In the genomic region with DNA sequence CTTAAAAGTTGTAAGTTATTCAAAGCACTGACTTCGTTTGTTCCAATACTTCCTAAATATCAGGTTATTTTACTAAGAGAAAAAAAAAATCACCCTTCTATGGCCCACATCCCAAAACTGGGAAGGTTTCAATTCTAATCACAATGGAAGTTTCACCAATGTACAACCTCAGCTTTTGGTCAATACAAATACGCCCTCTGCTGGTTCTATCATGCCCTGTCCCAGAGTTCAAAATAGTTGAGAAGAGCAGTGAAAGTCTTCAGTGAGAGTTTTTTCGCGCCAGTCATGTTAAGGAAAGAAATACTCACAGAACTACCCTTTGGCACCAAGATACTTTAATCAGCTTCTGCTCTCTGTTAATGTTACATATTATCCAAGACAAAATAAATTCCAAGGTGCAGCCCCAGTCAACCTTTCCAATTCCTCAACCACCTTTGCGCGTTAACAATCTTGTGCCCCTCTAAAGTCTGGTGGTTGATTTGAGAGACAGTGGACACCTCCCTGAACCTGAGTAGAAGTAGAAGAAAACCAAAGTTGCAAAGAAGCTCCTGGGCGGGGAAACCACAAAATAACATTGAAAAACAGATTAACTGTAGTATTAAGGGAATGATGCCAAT, we compare ENCODE assay signal across 8 cellular contexts. TPM values are rescaled to one million over a fixed set of nuclear protein-coding genes. Genes with fewer than 3 reads are reported as not detected.
A peak's percentile ranks its signal among the peaks of the same experiment; 100 is the strongest.
DNase-seq lines count a peak whose midpoint lies in the region; ATAC-seq, FAIRE-seq and TF ChIP-seq lines count a peak whose summit lies in the region.

No MANE protein-coding gene starts in this region.

- ATAC-seq in RWPE2 (ENCODE audit: low read depth) (peak; percentile 84), HG03159 (IDR thresholded peaks at IDR 0.05; ENCODE audit: unreplicated experiment) (no peak)

- no peak overlapping the region for H3K4me3 ChIP-seq in RWPE2 (ENCODE audit: severe bottlenecking)

- no peaks in the 10 kb centered on the region for H3K4me1 Mint-ChIP-seq in activated naive CD4-positive, alpha-beta T cell treated with anti-CD3 and anti-CD28 coated beads for 36 hours (ENCODE audit: low read depth)
- peaks cover 4% of the 10 kb centered on the region for H3K4me1 Mint-ChIP-seq in progenitor cell of endocrine pancreas (ENCODE audit: low read depth)

- H3K27ac ChIP-seq in RWPE2 (ENCODE audit: poor library complexity, severe bottlenecking): no peak overlapping the region

- DNase-seq in RWPE2 (ENCODE audit: low spot score) (no peak), glomerular visceral epithelial cell (ENCODE audit: extremely low spot score) (peak; percentile 79), progenitor cell of endocrine pancreas (ENCODE audit: low spot score, unreplicated experiment) (peak; percentile 41), GOT3 (lab: John Stamatoyannopoulos, UW) (no peak)
- peak; percentile 78 for DNase-seq in activated naive CD4-positive, alpha-beta T cell treated with anti-CD3 and anti-CD28 coated beads for 36 hours

- FAIRE-seq in G401.6 (lab: Jason Lieb, UNC): peak; percentile 97

- no peaks in the 10 kb centered on the region for H3K27me3 Mint-ChIP-seq in activated naive CD4-positive, alpha-beta T cell treated with anti-CD3 and anti-CD28 coated beads for 36 hours (ENCODE audit: low read depth)
- H3K27me3 Mint-ChIP-seq in progenitor cell of endocrine pancreas: no peaks in the 10 kb centered on the region

- no peak overlapping the region for H3K4me3 Mint-ChIP-seq in activated naive CD4-positive, alpha-beta T cell treated with anti-CD3 and anti-CD28 coated beads for 36 hours
- H3K4me3 Mint-ChIP-seq in progenitor cell of endocrine pancreas (ENCODE audit: low read depth): no peak overlapping the region

- no peak overlapping the region for H3K27ac Mint-ChIP-seq in activated naive CD4-positive, alpha-beta T cell treated with anti-CD3 and anti-CD28 coated beads for 36 hours
- H3K27ac Mint-ChIP-seq in progenitor cell of endocrine pancreas: no peak overlapping the region

- H3K36me3 ChIP-seq in RWPE2 (ENCODE audit: low read depth): no peaks in the 10 kb centered on the region

- H3K9me3 ChIP-seq in RWPE2 (ENCODE audit: severe bottlenecking): no peaks in the 10 kb centered on the region

- no peaks in the 10 kb centered on the region for H3K27me3 ChIP-seq in RWPE2 (ENCODE audit: insufficient read depth, poor library complexity, severe bottlenecking)

- intact Hi-C loops in activated naive CD4-positive, alpha-beta T cell treated with anti-CD3 and anti-CD28 coated beads for 36 hours (cut with micrococcal nuclease): loop anchor here (1.0 to 10.0 kb wide), 9 partner anchors 74 to 994 kb away; partner anchors contain the start of gene CASP10

- H3K4me1 ChIP-seq in RWPE2 (ENCODE audit: insufficient read depth, poor library complexity, severe bottlenecking): no peaks in the 10 kb centered on the region

- TF ChIP-seq CTCF in LNCAP (IDR thresholded peaks at IDR 0.05) (peak; percentile 75), RWPE2 (IDR thresholded peaks at IDR 0.05; ENCODE audit: poor library complexity, severe bottlenecking) (peak; percentile 89), progenitor cell of endocrine pancreas (IDR thresholded peaks at IDR 0.05; ENCODE audit: unreplicated experiment) (peak; percentile 90)

- no peaks in the 10 kb centered on the region for H3K9me3 Mint-ChIP-seq in activated naive CD4-positive, alpha-beta T cell treated with anti-CD3 and anti-CD28 coated beads for 36 hours
- peaks cover 7% of the 10 kb centered on the region for H3K9me3 Mint-ChIP-seq in progenitor cell of endocrine pancreas (ENCODE audit: low read depth)

- no peaks in the 10 kb centered on the region for H3K36me3 Mint-ChIP-seq in activated naive CD4-positive, alpha-beta T cell treated with anti-CD3 and anti-CD28 coated beads for 36 hours (ENCODE audit: low read depth)
- H3K36me3 Mint-ChIP-seq in progenitor cell of endocrine pancreas (ENCODE audit: insufficient read depth): peaks cover 2% of the 10 kb centered on the region

- CTCF ChIA-PET in activated naive CD4-positive, alpha-beta T cell treated with anti-CD3 and anti-CD28 coated beads for 36 hours (lab: Charles Lee): interaction anchor here (0.6 to 7.1 kb wide), 16 partner anchors 11 to 1014 kb away, joined by 3 to 57 read pairs (median 3); no protein-coding TSS in a partner anchor

RNA-seq across cellular contexts. Expression of gene SUMO1, which starts 59.9 kb away (rescaled TPM):
- 100 to 1,000 TPM; 131 to 132 TPM for total RNA-seq in activated naive CD4-positive, alpha-beta T cell treated with anti-CD3 and anti-CD28 coated beads for 36 hours
- total RNA-seq in progenitor cell of endocrine pancreas: 131 and 135 TPM in 2 replicates

Comparison
In these comparisons a context has a peak if more than half of its experiments do, and no peak if none do; other contexts are left out.
1. DNase-seq: peak in activated naive CD4-positive, alpha-beta T cell treated with anti-CD3 and anti-CD28 coated beads for 36 hours (single experiment), glomerular visceral epithelial cell (single experiment) and progenitor cell of endocrine pancreas (single experiment); none in RWPE2 (single experiment) and GOT3 (single experiment).
2. Peak in every context shown above with its lines, with median percentiles within 50 percentile points of each other: CTCF ChIP-seq.